Comparison of ENCODE assay signal across 8 cellular contexts in the genomic region with DNA sequence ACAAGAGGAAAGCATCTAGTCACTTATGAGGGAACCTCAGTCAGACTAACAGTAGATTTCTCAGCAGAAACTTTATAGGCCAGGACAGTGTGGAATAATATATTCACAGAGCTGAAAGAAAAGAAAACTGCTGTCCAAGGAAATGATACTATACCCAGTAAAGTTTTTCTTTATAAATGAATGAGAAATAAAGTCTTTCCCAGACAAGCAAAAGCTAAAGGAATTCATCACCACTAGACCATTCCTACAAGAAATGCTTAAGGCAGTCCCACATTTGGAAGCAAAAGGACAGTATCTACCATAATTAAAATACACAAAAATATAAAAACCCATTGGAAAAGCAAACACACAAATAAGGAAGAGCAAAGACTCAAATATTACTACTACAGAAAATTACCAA.
"Had no signal": no experiment of that assay in that cellular context is flagged by ENCODE, and none has a peak within 500 bp of the region (broad histone marks: within the 10 kb centered on the region; RNA-seq: fewer than 3 reads in every experiment).

No MANE protein-coding gene starts in this region.

- H3K27ac Mint-ChIP-seq: IgD-negative memory B cell had no signal

- H3K4me1 ChIP-seq: HAP-1 had no signal

- H3K36me3 ChIP-seq: HAP-1 had no signal

- H3K4me3 Mint-ChIP-seq: IgD-negative memory B cell had no signal

- H3K27ac ChIP-seq: GM23248 had no signal

- H3K9ac ChIP-seq: GM23248 had no signal

- ATAC-seq: HCT116 had no signal

- FAIRE-seq: HTR-8/SVneo had no signal

- H3K9me3 ChIP-seq: HAP-1 had no signal

- H2AFZ ChIP-seq: GM23248 had no signal

- H3K36me3 Mint-ChIP-seq: IgD-negative memory B cell had no signal

- H3K4me3 ChIP-seq: GM23248, HAP-1 had no signal

- H3K4me1 Mint-ChIP-seq: IgD-negative memory B cell had no signal

- DNase-seq: GM23248, GOT3, H7, KBM-7 had no signal
